In the genomic region with DNA sequence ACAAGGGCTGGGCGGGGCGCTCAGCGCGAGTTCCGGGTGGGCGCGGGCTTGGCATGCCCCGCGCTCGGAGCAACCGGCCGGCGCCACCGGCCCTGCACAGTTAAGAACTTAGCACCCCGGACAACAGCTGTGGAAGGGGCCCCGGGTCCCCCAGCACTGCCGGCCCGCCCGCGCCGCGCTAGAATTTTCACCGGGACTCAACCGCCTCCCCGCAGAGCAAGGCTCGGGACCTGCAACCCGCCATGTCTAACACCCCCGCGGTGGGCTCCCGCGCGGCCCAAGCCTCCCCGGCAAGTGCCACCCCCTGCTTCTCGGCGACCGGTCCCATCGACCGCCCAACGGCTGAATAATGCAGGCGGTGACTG, we compare ENCODE assay signal across 19 cellular contexts.
"Had no signal": no experiment of that assay in that cellular context is flagged by ENCODE, and none has a peak within 500 bp of the region (broad histone marks: within the 10 kb centered on the region; RNA-seq: fewer than 3 reads in every experiment).

No MANE protein-coding gene starts in this region.

- H3K9me2 ChIP-seq: SK-N-SH had no signal

- H3K27ac ChIP-seq: RWPE1 had no signal

- H3K36me3 ChIP-seq: MG63 had no signal

- H3K9me3 ChIP-seq: MG63, SK-N-SH had no signal

- H3K4me2 ChIP-seq: SK-N-SH had no signal

- H3K4me3 ChIP-seq: MG63 had no signal

- ATAC-seq: Panc1, PC-3 had no signal

- H3K27me3 ChIP-seq: MG63 had no signal

- DNase-seq: KG1, MG63, NCI-H1092, NCI-H1105 treated with DMSO at 0.1 percent for 48 hours, NCI-H1417 treated with DMSO at 0.1 percent for 48 hours, NCI-H146, NCI-H1694 treated with DMSO at 0.1 percent for 48 hours, NCI-H1930, NCI-H2081, NCI-H2107, NCI-H2227 treated with DMSO at 0.1 percent for 48 hours, NCI-H524, NCI-H526 treated with DMSO at 0.1 percent for 48 hours, NCI-H748 treated with DMSO at 0.1 percent for 48 hours, PC-3, SHP77, SK-N-SH had no signal
